In genomic region chr20:46255440-46256104, GRCh38 we compare ENCODE assay signal across 9 cellular contexts. TPM values are rescaled to one million over a fixed set of nuclear protein-coding genes. Genes with fewer than 3 reads are reported as not detected.
DNase-seq lines count a peak whose midpoint lies in the region; ATAC-seq and TF ChIP-seq lines count a peak whose summit lies in the region.
"Had no signal": no experiment of that assay in that cellular context is flagged by ENCODE, and none has a peak within 500 bp of the region (broad histone marks: within the 10 kb centered on the region; RNA-seq: fewer than 3 reads in every experiment).

No MANE protein-coding gene starts in this region.

- no peaks in the 10 kb centered on the region for H3K36me3 ChIP-seq in ovary

- H3K9me3 ChIP-seq in ovary: no peaks in the 10 kb centered on the region

- H3K4me1 ChIP-seq in ovary (ENCODE audit: insufficient read depth): peaks cover 1% of the 10 kb centered on the region

- no peaks in the 10 kb centered on the region for H3K27me3 ChIP-seq in ovary

- no peak for TF ChIP-seq EP300 in ovary (IDR thresholded peaks at IDR 0.05)

- intact Hi-C loops in ovary (cut with DNase I): no loop called here

- no peak overlapping the region for H3K27ac ChIP-seq in ovary

- H3K4me3 ChIP-seq in ovary: no peak overlapping the region

- no peak for TF ChIP-seq CTCF in ovary (IDR thresholded peaks at IDR 0.05)

- CTCF ChIA-PET in HEK293T (lab: Yijun Ruan, JAX): interaction anchor here (0.6 kb wide), 1 partner anchor 20 kb away, joined by 3 read pairs; no protein-coding TSS in a partner anchor

- ATAC-seq in GM19467 (IDR thresholded peaks at IDR 0.05; ENCODE audit: unreplicated experiment) (no peak), HG02970 (IDR thresholded peaks at IDR 0.05; ENCODE audit: low FRiP score, unreplicated experiment) (no peak)
- ATAC-seq: naive thymus-derived CD8-positive, alpha-beta T cell had no signal

- DNase-seq in HEK293T (ENCODE audit: extremely low spot score): peak; percentile 50
- DNase-seq in NCI-H2227 treated with DMSO at 0.1 percent for 48 hours (lab: John Stamatoyannopoulos, UW): peak; percentile 93
- peak; percentile 79 to 86 for DNase-seq in cerebellar nuclear complex (lab: John Stamatoyannopoulos, UW)
- DNase-seq in ovary: peak; percentile 57 to 84 (median 64)
- no peak for DNase-seq in NK-92 treated with Interleukin-12 subunit alpha and Interleukin-12 subunit beta, amount 100 ng/mL, for 24 hours (lab: John Stamatoyannopoulos, UW)
- DNase-seq in AG08395 (ENCODE audit: low spot score): no peak

- WGBS in ovary, 3 donors: 44 to 54% (median 50%) methylated on average over 8 of the region's 8 CpGs

- POLR2A ChIA-PET in HEK293T (lab: Yijun Ruan, JAX): no interaction called here

- no peak for TF ChIP-seq POLR2A in ovary (IDR thresholded peaks at IDR 0.05)

TF ChIP-seq in HEK293T, 16 proteins besides CTCF, POLR2A, EP300 and RAD21:
- TF ChIP-seq CTBP1 (IDR thresholded peaks at IDR 0.05; ENCODE audit: borderline replicate concordance): no peak

RNA-seq across cellular contexts. Expression of gene CDH22, which starts 52.7 kb away (rescaled TPM):
- 1 to 10 TPM in 3 of 7 donors, under 1 TPM in 4; 0.18 to 1.5 (median 0.92) TPM for total RNA-seq in ovary
- polyA plus RNA-seq in ovary: under 1 TPM; 0.10 to 0.11 TPM
- total RNA-seq: naive thymus-derived CD8-positive, alpha-beta T cell had no signal
- polyA plus RNA-seq: naive thymus-derived CD8-positive, alpha-beta T cell had no signal

Comparison
In these comparisons a context has a peak if more than half of its experiments do, and no peak if none do; other contexts are left out.
1. DNase-seq: peak in HEK293T (single experiment), NCI-H2227 treated with DMSO at 0.1 percent for 48 hours (single experiment), cerebellar nuclear complex (2 of 2) and ovary (5 of 5); none in NK-92 treated with Interleukin-12 subunit alpha and Interleukin-12 subunit beta, amount 100 ng/mL, for 24 hours (single experiment) and AG08395 (single experiment).